Comparison of ENCODE assay signal across 9 cellular contexts in genomic region chr14:99628832-99629618, GRCh38. TPM values are rescaled to one million over a fixed set of nuclear protein-coding genes. Genes with fewer than 3 reads are reported as not detected.
DNase-seq lines count a peak whose midpoint lies in the region; ATAC-seq and TF ChIP-seq lines count a peak whose summit lies in the region.
"Had no signal": no experiment of that assay in that cellular context is flagged by ENCODE, and none has a peak within 500 bp of the region (broad histone marks: within the 10 kb centered on the region; RNA-seq: fewer than 3 reads in every experiment).

No MANE protein-coding gene starts in this region.

- no peak overlapping the region for H3K4me3 ChIP-seq in effector memory CD4-positive, alpha-beta T cell (ENCODE audit: insufficient read depth, low read depth, low read length, poor library complexity, severe bottlenecking)
- no peak overlapping the region for H3K4me3 ChIP-seq in mesenchymal stem cell (ENCODE audit: insufficient read depth in 1 of 2, low read depth in 1 of 2, low read length in 2 of 2)

- H3K9me3 ChIP-seq in effector memory CD4-positive, alpha-beta T cell (ENCODE audit: control insufficient read depth, low read length): no peaks in the 10 kb centered on the region
- no peaks in the 10 kb centered on the region for H3K9me3 ChIP-seq in mesenchymal stem cell (ENCODE audit: control insufficient read depth, low read length)

- no peak overlapping the region for H2AK5ac ChIP-seq in mesenchymal stem cell (ENCODE audit: low read length, severe bottlenecking)

- H3K79me1 ChIP-seq in mesenchymal stem cell (replicated peaks; ENCODE audit: low read length, poor library complexity, severe bottlenecking): no peaks in the 10 kb centered on the region

- H3K4me3 Mint-ChIP-seq in activated CD8-positive, alpha-beta T cell treated with anti-CD3 and anti-CD28 coated beads for 36 hours: no peak overlapping the region

- H3K36me3 ChIP-seq in effector memory CD4-positive, alpha-beta T cell (ENCODE audit: control insufficient read depth, insufficient read depth, low read length): no peaks in the 10 kb centered on the region
- H3K36me3 ChIP-seq in mesenchymal stem cell (ENCODE audit: control insufficient read depth in 1 of 2, insufficient read depth in 2 of 2, low read depth in 1 of 2, low read length in 2 of 2): no peaks in the 10 kb centered on the region

- peak; percentile 95 for TF ChIP-seq CTCF in activated CD8-positive, alpha-beta T cell treated with anti-CD3 and anti-CD28 coated beads for 36 hours (IDR thresholded peaks at IDR 0.05)

- H3K27ac Mint-ChIP-seq in activated CD8-positive, alpha-beta T cell treated with anti-CD3 and anti-CD28 coated beads for 36 hours: no peak overlapping the region

- H2BK12ac ChIP-seq in mesenchymal stem cell (ENCODE audit: low read length in 2 of 2): peak overlapping the region in 1 of 2 experiments; percentile 37

- peaks cover 5% of the 10 kb centered on the region for H3K4me1 ChIP-seq in effector memory CD4-positive, alpha-beta T cell (ENCODE audit: control insufficient read depth, insufficient read depth, low read length, poor library complexity, severe bottlenecking)
- H3K4me1 ChIP-seq in mesenchymal stem cell (ENCODE audit: control insufficient read depth, insufficient read depth, low read depth, low read length): peaks cover 4% of the 10 kb centered on the region

- DNase-seq in DMS153 treated with DMSO at 0.1 percent for 48 hours (lab: John Stamatoyannopoulos, UW; ENCODE audit: unreplicated experiment) (peak; percentile 6), DMS153 (lab: John Stamatoyannopoulos, UW) (no peak), NCI-H774 (lab: John Stamatoyannopoulos, UW) (peak; percentile 68), mesenchymal stem cell (peak; percentile 67)
- peak; percentile 76 for DNase-seq in activated CD8-positive, alpha-beta T cell treated with anti-CD3 and anti-CD28 coated beads for 36 hours
- peak; percentile 31 to 43 (median 41) for DNase-seq in effector memory CD4-positive, alpha-beta T cell
- DNase-seq in stimulated activated CD8-positive, alpha-beta memory T cell treated with anti-CD3 and anti-CD28 coated beads, Interleukin-2, amount 100 ng/mL, for 1 hour (ENCODE audit: low read depth in 2 of 2): peak; percentile 24 to 35

- H3K27me3 Mint-ChIP-seq in activated CD8-positive, alpha-beta T cell treated with anti-CD3 and anti-CD28 coated beads for 36 hours: peaks cover 11% of the 10 kb centered on the region

- peaks cover 4% of the 10 kb centered on the region for H3K4me1 Mint-ChIP-seq in activated CD8-positive, alpha-beta T cell treated with anti-CD3 and anti-CD28 coated beads for 36 hours (ENCODE audit: low read depth)

- POLR2A ChIA-PET in activated CD8-positive, alpha-beta T cell treated with anti-CD3 and anti-CD28 coated beads for 36 hours (lab: Charles Lee): interaction anchor here (0.6 kb wide), 1 partner anchor 138 kb away, joined by 3 read pairs; no protein-coding TSS in a partner anchor

- H3K23ac ChIP-seq in mesenchymal stem cell (ENCODE audit: low read length in 2 of 2): no peak overlapping the region

- no peak overlapping the region for H4K91ac ChIP-seq in mesenchymal stem cell (ENCODE audit: low read length)

- no peak overlapping the region for H2BK15ac ChIP-seq in mesenchymal stem cell (ENCODE audit: low read depth, poor library complexity, severe bottlenecking)

- CTCF ChIA-PET in activated CD8-positive, alpha-beta T cell treated with anti-CD3 and anti-CD28 coated beads for 36 hours (lab: Charles Lee): interaction anchor here (0.7 to 1.5 kb wide), 17 partner anchors 9 to 250 kb away, joined by 3 to 7 read pairs (median 4); partner anchors contain the start of gene CYP46A1

- no peak overlapping the region for H4K8ac ChIP-seq in mesenchymal stem cell (ENCODE audit: low read length)

- no peak overlapping the region for H2BK120ac ChIP-seq in mesenchymal stem cell (ENCODE audit: low read depth, low read length)

- no peaks in the 10 kb centered on the region for H3K27me3 ChIP-seq in effector memory CD4-positive, alpha-beta T cell (replicated peaks; ENCODE audit: control insufficient read depth, insufficient read depth, low read length, poor library complexity, severe bottlenecking)
- H3K27me3 ChIP-seq in mesenchymal stem cell (ENCODE audit: control insufficient read depth in 1 of 2, insufficient read depth in 1 of 2, low read length in 2 of 2): peaks cover 6 to 68% of the 10 kb centered on the region in 2 experiments

- no peak overlapping the region for H2AFZ ChIP-seq in mesenchymal stem cell (ENCODE audit: low read depth, low read length)

- peak; percentile 85 for ATAC-seq in HG03354 (IDR thresholded peaks at IDR 0.05; ENCODE audit: poor library complexity, severe bottlenecking, unreplicated experiment)
- ATAC-seq in activated CD8-positive, alpha-beta T cell treated with anti-CD3 and anti-CD28 coated beads for 36 hours: peak; percentile 95

- H3K4me2 ChIP-seq in mesenchymal stem cell (ENCODE audit: low read length, poor library complexity, severe bottlenecking): no peak overlapping the region

- H3K4ac ChIP-seq in mesenchymal stem cell (ENCODE audit: low read depth in 1 of 2, low read length in 2 of 2): no peak overlapping the region

- no peaks in the 10 kb centered on the region for H3K9me3 Mint-ChIP-seq in activated CD8-positive, alpha-beta T cell treated with anti-CD3 and anti-CD28 coated beads for 36 hours

- intact Hi-C loops in activated CD8-positive, alpha-beta T cell treated with anti-CD3 and anti-CD28 coated beads for 36 hours (cut with micrococcal nuclease): loop anchor here (2.0 kb wide), 1 partner anchor 110 kb away; no protein-coding TSS in a partner anchor

- H3K18ac ChIP-seq in mesenchymal stem cell (ENCODE audit: low read depth in 1 of 2, low read length in 2 of 2): no peak overlapping the region

- H3K14ac ChIP-seq in mesenchymal stem cell (ENCODE audit: low read length in 2 of 2): no peak overlapping the region

- no peak overlapping the region for H3K27ac ChIP-seq in effector memory CD4-positive, alpha-beta T cell (ENCODE audit: insufficient read depth, low read length, poor library complexity, severe bottlenecking)
- H3K27ac ChIP-seq in mesenchymal stem cell (ENCODE audit: low read length, poor library complexity, severe bottlenecking): no peak overlapping the region

- no peaks in the 10 kb centered on the region for H3K36me3 Mint-ChIP-seq in activated CD8-positive, alpha-beta T cell treated with anti-CD3 and anti-CD28 coated beads for 36 hours (ENCODE audit: low read depth)

- 25% methylated on average over 20 of the region's 21 CpGs for WGBS in mesenchymal stem cell

- H2BK5ac ChIP-seq in mesenchymal stem cell (ENCODE audit: low read depth, low read length, poor library complexity, severe bottlenecking): no peak overlapping the region

- no peak overlapping the region for H3K9ac ChIP-seq in mesenchymal stem cell (ENCODE audit: low read length)

RNA-seq across cellular contexts. Expression of gene HHIPL1, which starts 15.9 kb away (rescaled TPM):
- under 1 TPM; 0.05 to 0.07 TPM for total RNA-seq in activated CD8-positive, alpha-beta T cell treated with anti-CD3 and anti-CD28 coated beads for 36 hours
- 0.48 TPM for polyA plus RNA-seq in mesenchymal stem cell (2013, experiment 1 of 2)
- 0.58 TPM for polyA plus RNA-seq in mesenchymal stem cell (2013, experiment 2 of 2)
- total RNA-seq: mononuclear cell had no signal

RNA-seq across cellular contexts. Expression of gene CCDC85C, which starts 25.0 kb away (rescaled TPM):
- 1 to 10 TPM; 6.8 to 7.9 TPM for total RNA-seq in activated CD8-positive, alpha-beta T cell treated with anti-CD3 and anti-CD28 coated beads for 36 hours
- polyA plus RNA-seq in mesenchymal stem cell (2013, experiment 1 of 2): 1.1 TPM
- polyA plus RNA-seq in mesenchymal stem cell (2013, experiment 2 of 2): 1.2 TPM

RNA-seq across cellular contexts. Expression of gene CYP46A1, which starts 55.1 kb away (rescaled TPM):
- total RNA-seq in activated CD8-positive, alpha-beta T cell treated with anti-CD3 and anti-CD28 coated beads for 36 hours: under 1 TPM; 0.16 to 0.20 TPM
- 0.03 TPM for polyA plus RNA-seq in mesenchymal stem cell (2013, experiment 1 of 2)
- 0.03 TPM for polyA plus RNA-seq in mesenchymal stem cell (2013, experiment 2 of 2)
